9 cellular contexts compared by ENCODE assay signal in genomic region chr4:6676722-6677558, GRCh38. TPM values are rescaled to one million over a fixed set of nuclear protein-coding genes. Genes with fewer than 3 reads are reported as not detected.
DNase-seq lines count a peak whose midpoint lies in the region; ATAC-seq and TF ChIP-seq lines count a peak whose summit lies in the region.
"Had no signal": no experiment of that assay in that cellular context is flagged by ENCODE, and none has a peak within 500 bp of the region (broad histone marks: within the 10 kb centered on the region; RNA-seq: fewer than 3 reads in every experiment).

No MANE protein-coding gene starts in this region.

- peaks cover 8% of the 10 kb centered on the region; the same call in 1 of the 2 replicates for H3K36me3 ChIP-seq in PC-3 (ENCODE audit: low read depth, low read length)
- H3K36me3 ChIP-seq in endocrine pancreas (ENCODE audit: control insufficient read depth, insufficient read depth, low read length) = no peaks in the 10 kb centered on the region
- H3K36me3 ChIP-seq in rectal smooth muscle tissue (ENCODE audit: control insufficient read depth, insufficient read depth, low read length) = peaks cover 3% of the 10 kb centered on the region
- no peaks in the 10 kb centered on the region for H3K36me3 ChIP-seq in uterus

- peak overlapping the region; percentile 96 for H3K4me2 ChIP-seq in PC-3 (ENCODE audit: low read length)

- TF ChIP-seq POLR2A in uterus (IDR thresholded peaks at IDR 0.05) = no peak

- H3K4me3 Mint-ChIP-seq in activated T-cell treated with anti-CD3 and anti-CD28 coated beads, Interleukin-2, amount 50 U/mL, for 24 hours = peak overlapping the region; percentile 82

- H3K9me3 Mint-ChIP-seq in activated T-cell treated with anti-CD3 and anti-CD28 coated beads, Interleukin-2, amount 50 U/mL, for 24 hours = no peaks in the 10 kb centered on the region

- H3K4me3 ChIP-seq in PC-3 (ENCODE audit: low read length) = peak overlapping the region; percentile 72
- no peak overlapping the region for H3K4me3 ChIP-seq in endocrine pancreas (ENCODE audit: control insufficient read depth, insufficient read depth, low read length)
- peak overlapping the region; percentile 3 for H3K4me3 ChIP-seq in rectal smooth muscle tissue (ENCODE audit: low read length)
- no peak overlapping the region for H3K4me3 ChIP-seq in uterus

- no peaks in the 10 kb centered on the region for H3F3A ChIP-seq in PC-3 (ENCODE audit: low read length, unreplicated experiment)

- TF ChIP-seq CTCF in PC-3 (conservative IDR thresholded peaks at IDR 0.05; ENCODE audit: low read depth, low read length) = no peak
- TF ChIP-seq CTCF in uterus (IDR thresholded peaks at IDR 0.05) = no peak

- no peaks in the 10 kb centered on the region for H3K27me3 ChIP-seq in PC-3 (ENCODE audit: low read length)
- no peaks in the 10 kb centered on the region for H3K27me3 ChIP-seq in endocrine pancreas (ENCODE audit: control insufficient read depth, insufficient read depth, low read length)
- H3K27me3 ChIP-seq in rectal smooth muscle tissue (ENCODE audit: control insufficient read depth, insufficient read depth, low read length) = no peaks in the 10 kb centered on the region
- H3K27me3 ChIP-seq in uterus = no peaks in the 10 kb centered on the region

- H3K36me3 Mint-ChIP-seq in activated T-cell treated with anti-CD3 and anti-CD28 coated beads, Interleukin-2, amount 50 U/mL, for 24 hours (ENCODE audit: low read depth) = peaks cover 74% of the 10 kb centered on the region

- peaks cover 39% of the 10 kb centered on the region for H3K79me2 ChIP-seq in PC-3 (ENCODE audit: low read length)

- peaks cover 25% of the 10 kb centered on the region for H4K20me1 ChIP-seq in PC-3 (ENCODE audit: low read length)

- no TSS peak for BruUV-seq in PC-3 (replicated peaks; lab: Mats Ljungman, UMichigan)

- no peak for DNase-seq in activated T-cell treated with anti-CD3 and anti-CD28 coated beads, Interleukin-2, amount 50 U/mL, for 24 hours
- DNase-seq in activated T-cell treated with anti-CD3 and anti-CD28 coated beads, Interleukin-2, amount 50 U/mL, for 1 hour = no peak
- no peak for DNase-seq in PC-3
- no peak for DNase-seq in NK-92 (lab: John Stamatoyannopoulos, UW; ENCODE audit: unreplicated experiment)
- DNase-seq in uterus = no peak
- no peak for DNase-seq in cerebellar cortex (ENCODE audit: low spot score)
- DNase-seq: Right ventricle myocardium superior had no signal

- H3K4me1 ChIP-seq in PC-3 (ENCODE audit: insufficient read depth, low read length) = peaks cover 17% of the 10 kb centered on the region
- peaks cover 12% of the 10 kb centered on the region for H3K4me1 ChIP-seq in endocrine pancreas (ENCODE audit: control insufficient read depth, insufficient read depth, low read length)
- H3K4me1 ChIP-seq in rectal smooth muscle tissue (ENCODE audit: control insufficient read depth, insufficient read depth, low read length) = peaks cover 20% of the 10 kb centered on the region
- peaks cover 13 to 18% of the 10 kb centered on the region in 2 donors for H3K4me1 ChIP-seq in uterus

- H3K9me3 ChIP-seq in PC-3 (ENCODE audit: low read length) (no peaks in the 10 kb centered on the region), endocrine pancreas (ENCODE audit: control insufficient read depth, low read length) (no peaks in the 10 kb centered on the region), uterus (no peaks in the 10 kb centered on the region)

- H3K9me2 ChIP-seq in PC-3 (replicated peaks; ENCODE audit: low read length) = no peaks in the 10 kb centered on the region

- peak overlapping the region; percentile 98 for H3K27ac Mint-ChIP-seq in activated T-cell treated with anti-CD3 and anti-CD28 coated beads, Interleukin-2, amount 50 U/mL, for 24 hours

- intact Hi-C loops in PC-3 (cut with micrococcal nuclease) (loop anchor here (1.0 kb wide), 1 partner anchor 29 kb away; no protein-coding TSS in a partner anchor), uterus (cut with DNase I; ENCODE audit: low total_unique reads) (no loop called here)

- POLR2A ChIA-PET in PC-3 (lab: Charles Lee; ENCODE audit: unreplicated experiment) = interaction anchor here (0.5 to 0.6 kb wide), 2 partner anchors 14 to 65 kb away, joined by 3 to 10 read pairs; no protein-coding TSS in a partner anchor

- no peak overlapping the region for H3K27ac ChIP-seq in PC-3 (ENCODE audit: low read length)
- no peak overlapping the region for H3K27ac ChIP-seq in rectal smooth muscle tissue (ENCODE audit: low read depth, low read length)
- no peak overlapping the region for H3K27ac ChIP-seq in uterus

- ATAC-seq in PC-3 = no peak

- H3K9ac ChIP-seq in PC-3 (ENCODE audit: low read length) = no peak overlapping the region
- peak overlapping the region; percentile 43 for H3K9ac ChIP-seq in endocrine pancreas (ENCODE audit: control insufficient read depth, insufficient read depth, low read length)
- no peak overlapping the region for H3K9ac ChIP-seq in rectal smooth muscle tissue (ENCODE audit: low read length)

- H3K4me1 Mint-ChIP-seq in activated T-cell treated with anti-CD3 and anti-CD28 coated beads, Interleukin-2, amount 50 U/mL, for 24 hours (ENCODE audit: low read depth) = peaks cover 56% of the 10 kb centered on the region

- no peaks in the 10 kb centered on the region for H3K27me3 Mint-ChIP-seq in activated T-cell treated with anti-CD3 and anti-CD28 coated beads, Interleukin-2, amount 50 U/mL, for 24 hours

- H2AFZ ChIP-seq in PC-3 (ENCODE audit: low read length) = no peak overlapping the region

- CTCF ChIA-PET in PC-3 (lab: Charles Lee) = interaction anchor here (0.6 kb wide), 1 partner anchor 391 kb away, joined by 3 read pairs; the partner anchor contains the start of gene GRPEL1

RNA-seq across cellular contexts. Expression of gene S100P, which starts 16.7 kb away (rescaled TPM):
- 51.0 and 59.8 TPM in 2 replicates for total RNA-seq in PC-3 (2014; rRNA removed)
- 1 to 10 TPM in 1 of 4 donors, under 1 TPM in 1, not detected in 2; 0.26 to 1.3 TPM for total RNA-seq in uterus
- total RNA-seq: Right ventricle myocardium superior had no signal

RNA-seq across cellular contexts. Expression of gene MRFAP1L1, which starts 32.7 kb away (rescaled TPM):
- 50.5 and 57.6 TPM in 2 replicates for total RNA-seq in PC-3 (2014; rRNA removed)
- 10 to 100 TPM; 56.9 to 99.9 (median 71.7) TPM for total RNA-seq in uterus

RNA-seq across cellular contexts. Expression of gene MRFAP1, which starts 36.5 kb away (rescaled TPM):
- total RNA-seq in PC-3 (2014; rRNA removed) (122 and 200 TPM in 2 replicates), uterus (100 to 1,000 TPM in 3 of 4 donors, 10 to 100 TPM in 1; 29.2 to 263 (median 174) TPM)

RNA-seq across cellular contexts. Expression of gene BLOC1S4, which starts 39.0 kb away (rescaled TPM):
- 14.0 and 19.9 TPM in 2 replicates for total RNA-seq in PC-3 (2014; rRNA removed)
- 10 to 100 TPM in 2 of 4 donors, 1 to 10 TPM in 2; 8.5 to 26.6 (median 11.7) TPM for total RNA-seq in uterus

Comparison
In these comparisons a context has a peak if more than half of its experiments do, and no peak if none do; other contexts are left out.
1. H3K4me3 ChIP-seq: peak in PC-3 (single experiment) and rectal smooth muscle tissue (single experiment); none in endocrine pancreas (single experiment) and uterus (0 of 2).
2. RNA of gene S100P, which starts 16.7 kb away (total RNA-seq): 51.0 to 59.8 TPM in PC-3; 0.26 to 1.3 TPM in uterus; every median in the first group is over 10 times any median in the second.